8 cellular contexts compared by ENCODE assay signal in genomic region chrX:119852410-119853353, GRCh38. TPM values are rescaled to one million over a fixed set of nuclear protein-coding genes. Genes with fewer than 3 reads are reported as not detected.
A peak's percentile ranks its signal among the peaks of the same experiment; 100 is the strongest.
DNase-seq lines count a peak whose midpoint lies in the region; ATAC-seq and TF ChIP-seq lines count a peak whose summit lies in the region.

Gene UPF3B (minus strand): TSS chrX:119852963. CDS start chrX:119852928, 35 bp downstream.

- intact Hi-C loops in Panc1 (cut with micrococcal nuclease; ENCODE audit: unreplicated experiment): no loop called here

- H3K27ac ChIP-seq in Panc1 (ENCODE audit: low read length): peak within 1 kb of the TSS; percentile 95
- peak within 1 kb of the TSS; percentile 85 to 88 for H3K27ac ChIP-seq in esophagus (ENCODE audit: low read depth in 2 of 2, low read length in 1 of 2)

- peak within 1 kb of the TSS; percentile 96 to 100 for H3K4me3 ChIP-seq in Panc1 (ENCODE audit: low read depth in 2 of 2, low read length in 2 of 2)
- peak within 1 kb of the TSS; percentile 55 to 73 for H3K4me3 ChIP-seq in esophagus (ENCODE audit: low read depth in 1 of 2, low read length in 2 of 2)
- H3K4me3 ChIP-seq in mucosa of stomach (ENCODE audit: low read length): peak within 1 kb of the TSS; percentile 67

- ATAC-seq in GM21717 (IDR thresholded peaks at IDR 0.05; ENCODE audit: unreplicated experiment) (peak; percentile 94), Panc1 (peak; percentile 98)
- ATAC-seq in activated T-cell treated with anti-CD3 and anti-CD28 coated beads, Interleukin-2, amount 50 U/mL, for 4 hours: peak; percentile 97

- H3K36me3 Mint-ChIP-seq in activated T-cell treated with anti-CD3 and anti-CD28 coated beads, Interleukin-2, amount 50 U/mL, for 4 hours (ENCODE audit: insufficient read depth): peaks cover 5% of the 10 kb centered on the region

- H3K4me1 ChIP-seq in Panc1 (ENCODE audit: control insufficient read depth, insufficient read depth, low read length): peaks cover 6% of the 10 kb centered on the region
- no peaks in the 10 kb centered on the region for H3K4me1 ChIP-seq in esophagus (ENCODE audit: control insufficient read depth in 2 of 2, insufficient read depth in 2 of 2, low read length in 1 of 2)
- no peaks in the 10 kb centered on the region for H3K4me1 ChIP-seq in mucosa of stomach (ENCODE audit: control insufficient read depth, insufficient read depth, low read length)

- no peaks in the 10 kb centered on the region for H3K9me3 ChIP-seq in Panc1 (ENCODE audit: control insufficient read depth, insufficient read depth, low read depth, low read length)
- H3K9me3 ChIP-seq in esophagus (ENCODE audit: control insufficient read depth in 2 of 2, insufficient read depth in 1 of 2, low read depth in 1 of 2, low read length in 1 of 2): no peaks in the 10 kb centered on the region
- H3K9me3 ChIP-seq in mucosa of stomach (ENCODE audit: control insufficient read depth, low read length): no peaks in the 10 kb centered on the region

- H3K36me3 ChIP-seq in Panc1 (ENCODE audit: control insufficient read depth, insufficient read depth, low read length) (peaks cover 12% of the 10 kb centered on the region; the same call in 1 of the 2 replicates), esophagus (ENCODE audit: control insufficient read depth in 2 of 2, insufficient read depth in 2 of 2, low read length in 1 of 2) (no peaks in the 10 kb centered on the region), mucosa of stomach (ENCODE audit: control insufficient read depth, insufficient read depth, low read length) (no peaks in the 10 kb centered on the region)

- H3K4me1 Mint-ChIP-seq in activated T-cell treated with anti-CD3 and anti-CD28 coated beads, Interleukin-2, amount 50 U/mL, for 4 hours (ENCODE audit: low read depth): peaks cover 12% of the 10 kb centered on the region

- H3K27me3 Mint-ChIP-seq in activated T-cell treated with anti-CD3 and anti-CD28 coated beads, Interleukin-2, amount 50 U/mL, for 4 hours (ENCODE audit: low read depth): no peaks in the 10 kb centered on the region

- no TSS peak for BruUV-seq in Panc1 (replicated peaks; lab: Mats Ljungman, UMichigan)

- no peaks in the 10 kb centered on the region for H3K9me3 Mint-ChIP-seq in activated T-cell treated with anti-CD3 and anti-CD28 coated beads, Interleukin-2, amount 50 U/mL, for 4 hours

- peak within 1 kb of the TSS; percentile 88 for H3K9ac ChIP-seq in mucosa of stomach (ENCODE audit: low read length)

- DNase-seq in DMS153 treated with DMSO at 0.1 percent for 48 hours (lab: John Stamatoyannopoulos, UW; ENCODE audit: unreplicated experiment): peak; percentile 99
- peak; percentile 100 for DNase-seq in KBM-7
- DNase-seq in Panc1 (ENCODE audit: low read depth, low spot score): peak; percentile 91
- DNase-seq in activated T-cell treated with anti-CD3 and anti-CD28 coated beads, Interleukin-2, amount 50 U/mL, for 4 hours: peak; percentile 91
- DNase-seq in stimulated activated CD8-positive, alpha-beta memory T cell treated with anti-CD3 and anti-CD28 coated beads, Interleukin-7, amount 100 ng/mL, for 1 hour (ENCODE audit: low read depth in 2 of 2): peak; percentile 77 to 80

- no peaks in the 10 kb centered on the region for H3K27me3 ChIP-seq in Panc1 (ENCODE audit: control insufficient read depth, insufficient read depth, low read length)
- H3K27me3 ChIP-seq in esophagus (ENCODE audit: control insufficient read depth in 1 of 2, insufficient read depth in 2 of 2, low read length in 2 of 2): no peaks in the 10 kb centered on the region
- H3K27me3 ChIP-seq in mucosa of stomach (ENCODE audit: control insufficient read depth, insufficient read depth, low read length): no peaks in the 10 kb centered on the region

- TF ChIP-seq CTCF in Panc1 (IDR thresholded peaks at IDR 0.05): no peak

- peak within 1 kb of the TSS; percentile 99 for H3K4me3 Mint-ChIP-seq in activated T-cell treated with anti-CD3 and anti-CD28 coated beads, Interleukin-2, amount 50 U/mL, for 4 hours

- in situ Hi-C loops in KBM-7 (cut with MboI; ENCODE audit: low pct_unique_long_range_greater_than_20kb, low sequenced_read_pairs): no loop called here
- in situ Hi-C loops in Panc1 (cut with HindIII; ENCODE audit: low pct_unique_long_range_greater_than_20kb, low sequenced_read_pairs): no loop called here

- CTCF ChIA-PET in Panc1 (lab: Charles Lee): interaction anchor here (0.9 kb wide), 1 partner anchor 61 kb away, joined by 4 read pairs; the partner anchor contains the start of gene RPL39

- POLR2A ChIA-PET in Panc1 (lab: Charles Lee): interaction anchor here (0.8 to 1.2 kb wide), 2 partner anchors 30 to 61 kb away, joined by 6 to 10 read pairs; partner anchors contain the start of gene RPL39

- WGBS in esophagus, 2 donors: 1 to 27% methylated on average over 50 to 53 of the region's 53 CpGs

RNA-seq across cellular contexts. Expression of gene UPF3B, which starts in this region (rescaled TPM):
- 27.8 TPM for total RNA-seq in Panc1 (2021; ENCODE audit: unreplicated experiment)
- 25.5 TPM for polyA plus RNA-seq in Panc1 (2012; ENCODE audit: insufficient read length)
- 10 to 100 TPM; 14.5 to 16.5 (median 16.3) TPM for total RNA-seq in activated T-cell treated with anti-CD3 and anti-CD28 coated beads, Interleukin-2, amount 50 U/mL, for 4 hours
- 10 to 100 TPM in 1 of 2 donors, 1 to 10 TPM in 1; 7.9 to 20.6 TPM for polyA plus RNA-seq in esophagus

Comparison
In these comparisons a context has a peak if more than half of its experiments do, and no peak if none do; other contexts are left out.
1. Peak in every context shown above with its lines: DNase-seq, ATAC-seq, H3K4me3 ChIP-seq and H3K27ac ChIP-seq.